8 cellular contexts compared by ENCODE assay signal in genomic region chr7:76393116-76394031, GRCh38. TPM values are rescaled to one million over a fixed set of nuclear protein-coding genes. Genes with fewer than 3 reads are reported as not detected.
DNase-seq lines count a peak whose midpoint lies in the region; ATAC-seq and TF ChIP-seq lines count a peak whose summit lies in the region.

No MANE protein-coding gene starts in this region.

- H4K8ac ChIP-seq in trophoblast cell (ENCODE audit: low read depth, low read length), result peak overlapping the region; percentile 96

- no CpG with 5 or more reads among the region's 99 CpGs for WGBS in trophoblast cell (ENCODE audit: extremely low coverage, insufficient coverage, insufficient read length)
- 2 to 23% methylated on average over 14 to 73 of the region's 99 CpGs for WGBS in tibial nerve, 2 donors

- H3K36me3 Mint-ChIP-seq in activated naive CD8-positive, alpha-beta T cell, result no peaks in the 10 kb centered on the region

- no peak for TF ChIP-seq CTCF in GM10266 (IDR thresholded peaks at IDR 0.05; ENCODE audit: control insufficient read depth, insufficient read depth, low read depth, missing control alignments)
- TF ChIP-seq CTCF in tibial nerve (IDR thresholded peaks at IDR 0.05), result peak in 2 of 5 experiments; percentile 27 to 37

- no peaks in the 10 kb centered on the region for H3K27me3 Mint-ChIP-seq in activated naive CD8-positive, alpha-beta T cell

- no peaks in the 10 kb centered on the region for H3K36me3 ChIP-seq in trophoblast cell (ENCODE audit: control insufficient read depth in 1 of 2, insufficient read depth in 2 of 2, low read length in 2 of 2)
- H3K36me3 ChIP-seq in tibial nerve, result no peaks in the 10 kb centered on the region

- peak overlapping the region; percentile 77 for H3K4ac ChIP-seq in trophoblast cell (ENCODE audit: low read depth, low read length)

- peak overlapping the region; percentile 99 for H3K14ac ChIP-seq in trophoblast cell (ENCODE audit: low read length)

- no peaks in the 10 kb centered on the region for H3K27me3 ChIP-seq in trophoblast cell (ENCODE audit: insufficient read depth, low read length)
- no peaks in the 10 kb centered on the region for H3K27me3 ChIP-seq in tibial nerve

- peak; percentile 99 for DNase-seq in GM10266 (ENCODE audit: extremely low spot score)
- peak; percentile 96 for DNase-seq in NAMALWA (ENCODE audit: low spot score)
- DNase-seq in Right ventricle myocardium superior, result peak; percentile 97
- DNase-seq in trophoblast cell, result peak; percentile 87 to 97
- DNase-seq in tibial nerve (ENCODE audit: low spot score in 2 of 2), result peak; percentile 83 to 91

- peak overlapping the region; percentile 96 for H4K91ac ChIP-seq in trophoblast cell (ENCODE audit: low read depth, low read length)

- peak overlapping the region; percentile 93 for H3K18ac ChIP-seq in trophoblast cell (ENCODE audit: low read length)

- no peak overlapping the region for H2BK12ac ChIP-seq in trophoblast cell (ENCODE audit: low read length)

- peak overlapping the region; percentile 60 for H3K23ac ChIP-seq in trophoblast cell (ENCODE audit: low read length)

- peak overlapping the region; percentile 100 for H3K4me2 ChIP-seq in trophoblast cell (ENCODE audit: low read length)

- H3K79me1 ChIP-seq in trophoblast cell (ENCODE audit: low read length), result peaks cover 12% of the 10 kb centered on the region

- ATAC-seq in HG02571 (IDR thresholded peaks at IDR 0.05; ENCODE audit: unreplicated experiment) (peak; percentile 87), SK-N-SH treated with all-trans-retinoic acid at 6 μM for 48 hours (peak; percentile 86), Right ventricle myocardium superior (ENCODE audit: poor library complexity) (peak; percentile 96)

- peak overlapping the region; percentile 99 for H4K12ac ChIP-seq in trophoblast cell (ENCODE audit: low read depth, low read length)

- H3K9me3 ChIP-seq in trophoblast cell (ENCODE audit: insufficient read depth, low read depth, low read length) (no peaks in the 10 kb centered on the region), tibial nerve (no peaks in the 10 kb centered on the region)

- no peaks in the 10 kb centered on the region for H3K9me3 Mint-ChIP-seq in activated naive CD8-positive, alpha-beta T cell (ENCODE audit: low read depth)

- peak overlapping the region; percentile 91 for H3K9ac ChIP-seq in trophoblast cell (ENCODE audit: low read length)

- peak overlapping the region; percentile 70 for H2BK120ac ChIP-seq in trophoblast cell (ENCODE audit: insufficient read depth, low read length, poor library complexity)

- peak overlapping the region; percentile 86 for H2AK5ac ChIP-seq in trophoblast cell (ENCODE audit: low read length)

- H3K27ac Mint-ChIP-seq in activated naive CD8-positive, alpha-beta T cell, result peak overlapping the region; percentile 98

- peak overlapping the region; percentile 96 for H3K4me3 ChIP-seq in trophoblast cell (ENCODE audit: low read depth, low read length)
- peak overlapping the region; percentile 53 to 72 (median 64) for H3K4me3 ChIP-seq in tibial nerve

- peak overlapping the region; percentile 98 for H2AFZ ChIP-seq in trophoblast cell (ENCODE audit: insufficient read depth, low read length, poor library complexity)

- H3K27ac ChIP-seq in trophoblast cell (ENCODE audit: low read depth, low read length) (peak overlapping the region; percentile 7), tibial nerve (peak overlapping the region; percentile 79 to 92 (median 89))

- intact Hi-C loops in Right ventricle myocardium superior (cut with DNase I), result no loop called here

- H2BK5ac ChIP-seq in trophoblast cell (ENCODE audit: low read depth, low read length, poor library complexity), result peak overlapping the region; percentile 43

- H3K4me3 Mint-ChIP-seq in activated naive CD8-positive, alpha-beta T cell, result peak overlapping the region; percentile 88

- peaks cover 17% of the 10 kb centered on the region for H3K4me1 Mint-ChIP-seq in activated naive CD8-positive, alpha-beta T cell (ENCODE audit: low read depth)

- H3K4me1 ChIP-seq in trophoblast cell (ENCODE audit: control insufficient read depth in 1 of 2, insufficient read depth in 2 of 2, low read length in 2 of 2) (peaks cover 10 to 14% of the 10 kb centered on the region in 2 experiments), tibial nerve (peaks cover 0 to 39% (median 13%) of the 10 kb centered on the region in 4 donors)

- peak; percentile 94 to 96 for TF ChIP-seq POLR2A in tibial nerve (IDR thresholded peaks at IDR 0.05)

- peak; percentile 42 to 94 for TF ChIP-seq EP300 in tibial nerve (IDR thresholded peaks at IDR 0.05)

- H3K79me2 ChIP-seq in trophoblast cell (ENCODE audit: control insufficient read depth, insufficient read depth, low read length, poor library complexity), result peaks cover 3% of the 10 kb centered on the region

TF ChIP-seq in SK-N-SH treated with all-trans-retinoic acid at 6 μM for 48 hours, 23 proteins besides CTCF, POLR2A, EP300 and RAD21:
- peak; percentile 69; the same call in 1 of the 2 replicates for TF ChIP-seq ZFP3 (CRISPR knock-in tag; IDR thresholded peaks at IDR 0.05)
- TF ChIP-seq CSDC2 (CRISPR knock-in tag; IDR thresholded peaks at IDR 0.05), result peak; percentile 83; the same call in 1 of the 2 replicates
- peak; percentile 58; the same call in 1 of the 2 replicates for TF ChIP-seq TSHZ2 (CRISPR knock-in tag; IDR thresholded peaks at IDR 0.05)
- no peak for TF ChIP-seq ZNF565 (CRISPR knock-in tag; conservative IDR thresholded peaks at IDR 0.05; ENCODE audit: low read depth)
- TF ChIP-seq ZNF8 (CRISPR knock-in tag; IDR thresholded peaks at IDR 0.05), result no peak
- TF ChIP-seq TOX (CRISPR knock-in tag; IDR thresholded peaks at IDR 0.05; ENCODE audit: borderline replicate concordance), result no peak
TF ChIP-seq in SK-N-SH treated with all-trans-retinoic acid at 6 μM for 48 hours: peak in this region for 3.

RNA-seq across cellular contexts. Expression of gene SSC4D, which starts 16.1 kb away (rescaled TPM):
- 0.97 TPM for total RNA-seq in Right ventricle myocardium superior
- 7.1 and 7.7 TPM in 2 replicates for polyA plus RNA-seq in trophoblast cell (2013)
- total RNA-seq in tibial nerve, result under 1 TPM in 1 of 4 donors, not detected in 3; 0.84 TPM

RNA-seq across cellular contexts. Expression of gene ZP3, which starts 31.4 kb away (rescaled TPM):
- total RNA-seq in Right ventricle myocardium superior (not detected), tibial nerve (10 to 100 TPM in 1 of 4 donors, 1 to 10 TPM in 2, not detected in 1; 1.2 to 19.4 (median 2.4) TPM)
- 3.3 and 4.2 TPM in 2 replicates for polyA plus RNA-seq in trophoblast cell (2013)

RNA-seq across cellular contexts. Expression of gene YWHAG, which starts 34.6 kb away (rescaled TPM):
- total RNA-seq in Right ventricle myocardium superior (219 TPM), tibial nerve (10 to 100 TPM; 54.9 to 96.6 (median 81.7) TPM)
- polyA plus RNA-seq in trophoblast cell (2013), result 95.3 and 99.5 TPM in 2 replicates

Comparison
In these comparisons a context has a peak if more than half of its experiments do, and no peak if none do; other contexts are left out.
1. Peak in every context shown above with its lines: DNase-seq, ATAC-seq, H3K4me3 ChIP-seq and H3K27ac ChIP-seq.